1 cellular context compared by ENCODE assay signal in the genomic region with DNA sequence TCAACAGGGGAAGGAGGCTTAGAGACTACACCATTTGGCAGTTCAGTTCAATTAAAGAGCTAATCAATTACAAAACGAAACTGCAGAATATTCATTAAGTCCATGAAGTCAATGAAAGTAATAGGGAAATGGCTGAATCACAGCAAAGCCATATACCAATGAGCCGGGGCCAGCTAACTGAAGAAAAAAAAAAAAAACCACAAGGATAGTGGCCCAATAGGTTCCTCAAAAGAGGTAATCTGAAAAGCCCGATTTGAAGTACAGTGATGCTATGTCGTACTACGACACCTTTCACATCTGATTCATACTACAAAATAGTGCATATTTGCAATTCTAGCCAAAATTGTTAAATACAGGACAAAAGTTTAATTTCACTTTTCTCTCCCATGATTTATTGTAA.
TF ChIP-seq lines count a peak whose summit lies in the region.

No MANE protein-coding gene starts in this region.

TF ChIP-seq in HCT116, 20 proteins besides CTCF, POLR2A, EP300 and RAD21 (continued from another document):
- TF ChIP-seq EZH2phosphoT487 (IDR thresholded peaks at IDR 0.05; ENCODE audit: borderline replicate concordance) (no peak), ELF1 (IDR thresholded peaks at IDR 0.05; ENCODE audit: borderline replicate concordance, low read depth) (no peak), TCF7L2 (IDR thresholded peaks at IDR 0.05; ENCODE audit: borderline replicate concordance, extremely low read depth, insufficient read depth, insufficient read length) (no peak), FOSL1 (IDR thresholded peaks at IDR 0.05; ENCODE audit: low read depth) (no peak), EGR1 (IDR thresholded peaks at IDR 0.05; ENCODE audit: low read depth) (no peak), POLR2AphosphoS5 (IDR thresholded peaks at IDR 0.05; ENCODE audit: low read depth, low read length) (no peak), EZH2 (IDR thresholded peaks at IDR 0.05) (no peak)
